Comparison of ENCODE assay signal across 1 cellular context in the genomic region with DNA sequence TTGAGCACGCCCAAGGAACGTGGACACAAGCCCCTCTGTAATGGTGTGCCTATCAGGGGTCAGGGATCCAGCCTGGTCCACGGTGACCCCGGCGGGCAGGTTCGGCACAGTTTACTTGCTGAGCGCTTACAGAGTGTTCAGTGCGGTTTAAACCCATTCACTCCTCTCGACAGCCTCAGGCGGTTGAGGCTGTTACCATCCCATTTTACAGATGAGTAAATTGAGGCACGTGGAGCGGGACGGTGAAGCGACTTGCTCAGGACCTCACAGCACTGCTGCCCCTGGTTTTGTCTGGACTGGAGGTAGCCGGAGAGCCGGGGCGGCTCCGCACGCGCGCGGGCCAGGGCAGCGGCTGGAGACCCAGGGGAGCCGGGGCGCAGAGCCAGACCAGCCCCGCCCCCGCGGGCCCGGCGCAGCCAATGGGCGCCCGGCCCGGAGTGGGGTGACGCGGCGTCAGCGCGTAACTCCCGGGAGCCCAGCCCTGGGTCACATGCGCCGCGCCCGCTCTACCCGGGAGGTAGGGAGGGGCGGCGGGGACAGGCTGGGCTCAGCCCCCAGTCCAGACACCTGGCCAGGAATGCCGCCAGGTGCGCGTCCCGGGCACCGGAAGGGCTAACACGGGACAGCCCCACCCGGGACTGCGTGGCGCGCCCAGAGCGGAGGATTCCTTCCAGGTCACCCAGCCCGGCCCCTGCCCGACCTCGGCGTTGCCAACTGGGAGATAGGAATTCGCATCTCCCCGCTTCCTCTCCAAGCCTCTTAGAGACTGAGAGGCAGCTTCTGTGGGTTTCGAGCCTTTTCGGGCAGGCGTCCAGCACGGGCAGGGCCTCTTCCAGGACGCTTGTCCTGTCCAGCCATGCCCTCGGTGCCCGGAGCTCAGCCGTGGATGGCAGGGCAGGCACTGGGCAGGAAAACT.
TF ChIP-seq lines count a peak whose summit lies in the region.

No MANE protein-coding gene starts in this region.

TF ChIP-seq in HepG2, 621 proteins besides CTCF, POLR2A, EP300 and RAD21 (continued from another document and continues in another):
- TF ChIP-seq HOMEZ (CRISPR knock-in tag; IDR thresholded peaks at IDR 0.05; ENCODE audit: low read depth) (peak; percentile 27), XRCC5 (optimal IDR thresholded peaks at IDR 0.05; ENCODE audit: low read length) (peak; percentile 29), ZNF598 (CRISPR knock-in tag; IDR thresholded peaks at IDR 0.05; ENCODE audit: borderline replicate concordance) (no peak), NFYB (CRISPR knock-in tag; IDR thresholded peaks at IDR 0.05) (peak; percentile 73), ATF7-NPFF (CRISPR knock-in tag; IDR thresholded peaks at IDR 0.05; ENCODE audit: low read depth) (peak; percentile 73), CCDC6 (CRISPR knock-in tag; IDR thresholded peaks at IDR 0.05) (peak; percentile 87; the same call in 1 of the 2 replicates), REL (CRISPR knock-in tag; conservative IDR thresholded peaks at IDR 0.05) (peak; percentile 87), PLRG1 (conservative IDR thresholded peaks at IDR 0.05) (no peak), ZSCAN21 (CRISPR knock-in tag; IDR thresholded peaks at IDR 0.05; ENCODE audit: borderline replicate concordance) (peak; percentile 88), ZNF703 (CRISPR knock-in tag; IDR thresholded peaks at IDR 0.05; ENCODE audit: borderline replicate concordance) (no peak), FOXC1 (CRISPR knock-in tag; IDR thresholded peaks at IDR 0.05; ENCODE audit: borderline replicate concordance) (peak; percentile 79; the same call in 1 of the 2 replicates), ZFP90 (CRISPR knock-in tag; IDR thresholded peaks at IDR 0.05; ENCODE audit: borderline replicate concordance) (no peak; the same call in 1 of the 2 replicates), ZKSCAN1 (IDR thresholded peaks at IDR 0.05; ENCODE audit: low read length) (0 out of 2 replicates have a peak, but pooled peaks have one; percentile 9), ZBTB7B (CRISPR knock-in tag; IDR thresholded peaks at IDR 0.05) (peak; percentile 76), ZBTB26 (CRISPR knock-in tag; IDR thresholded peaks at IDR 0.05; ENCODE audit: borderline replicate concordance) (peak; percentile 44; the same call in 1 of the 2 replicates), SPEN (CRISPR knock-in tag; IDR thresholded peaks at IDR 0.05; ENCODE audit: low read depth) (peak; percentile 89; the same call in 1 of the 2 replicates), ZSCAN20 (CRISPR knock-in tag; IDR thresholded peaks at IDR 0.05; ENCODE audit: borderline replicate concordance) (0 out of 2 replicates have a peak, but pooled peaks have one; percentile 35), ZNF747 (CRISPR knock-in tag; IDR thresholded peaks at IDR 0.05; ENCODE audit: borderline replicate concordance) (no peak), MIXL1 (CRISPR knock-in tag; IDR thresholded peaks at IDR 0.05) (peak; percentile 60), AGO2 (optimal IDR thresholded peaks at IDR 0.05; ENCODE audit: low read depth, low read length) (peak; percentile 71), THAP11 (CRISPR knock-in tag; IDR thresholded peaks at IDR 0.05) (peak; percentile 61; the same call in 1 of the 2 replicates), TIGD3 (CRISPR knock-in tag; IDR thresholded peaks at IDR 0.05; ENCODE audit: borderline replicate concordance) (no peak), ZNF639 (CRISPR knock-in tag; conservative IDR thresholded peaks at IDR 0.05) (peak; percentile 94), AKNA (CRISPR knock-in tag; IDR thresholded peaks at IDR 0.05; ENCODE audit: borderline replicate concordance) (no peak), ZNF225 (CRISPR knock-in tag; IDR thresholded peaks at IDR 0.05) (peak; percentile 60; the same call in 1 of the 2 replicates), YEATS2 (CRISPR knock-in tag; IDR thresholded peaks at IDR 0.05; ENCODE audit: borderline replicate concordance) (0 out of 2 replicates have a peak, but pooled peaks have one; percentile 16), GLMP (CRISPR knock-in tag; IDR thresholded peaks at IDR 0.05; ENCODE audit: borderline replicate concordance) (no peak), MXD1 (CRISPR knock-in tag; IDR thresholded peaks at IDR 0.05) (peak; percentile 91), ZFX (CRISPR knock-in tag; IDR thresholded peaks at IDR 0.05; ENCODE audit: low read depth) (peak; percentile 55; the same call in 1 of the 2 replicates), HNRNPL (IDR thresholded peaks at IDR 0.05; ENCODE audit: low read depth, low read length) (0 out of 2 replicates have a peak, but pooled peaks have one; percentile 74), TAF1 (CRISPR knock-in tag; IDR thresholded peaks at IDR 0.05) (peak; percentile 96), ASH2L (IDR thresholded peaks at IDR 0.05; ENCODE audit: insufficient read length, low read depth, low read length) (peak; percentile 51), ZNF816 (CRISPR knock-in tag; IDR thresholded peaks at IDR 0.05; ENCODE audit: borderline replicate concordance) (no peak)
- TF ChIP-seq, protein P1, sequence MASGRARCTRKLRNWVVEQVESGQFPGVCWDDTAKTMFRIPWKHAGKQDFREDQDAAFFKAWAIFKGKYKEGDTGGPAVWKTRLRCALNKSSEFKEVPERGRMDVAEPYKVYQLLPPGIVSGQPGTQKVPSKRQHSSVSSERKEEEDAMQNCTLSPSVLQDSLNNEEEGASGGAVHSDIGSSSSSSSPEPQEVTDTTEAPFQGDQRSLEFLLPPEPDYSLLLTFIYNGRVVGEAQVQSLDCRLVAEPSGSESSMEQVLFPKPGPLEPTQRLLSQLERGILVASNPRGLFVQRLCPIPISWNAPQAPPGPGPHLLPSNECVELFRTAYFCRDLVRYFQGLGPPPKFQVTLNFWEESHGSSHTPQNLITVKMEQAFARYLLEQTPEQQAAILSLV (CRISPR knock-in tag; IDR thresholded peaks at IDR 0.05; ENCODE audit: borderline replicate concordance), result peak; percentile 79; the same call in 1 of the 2 replicates
- TF ChIP-seq, protein P2, sequence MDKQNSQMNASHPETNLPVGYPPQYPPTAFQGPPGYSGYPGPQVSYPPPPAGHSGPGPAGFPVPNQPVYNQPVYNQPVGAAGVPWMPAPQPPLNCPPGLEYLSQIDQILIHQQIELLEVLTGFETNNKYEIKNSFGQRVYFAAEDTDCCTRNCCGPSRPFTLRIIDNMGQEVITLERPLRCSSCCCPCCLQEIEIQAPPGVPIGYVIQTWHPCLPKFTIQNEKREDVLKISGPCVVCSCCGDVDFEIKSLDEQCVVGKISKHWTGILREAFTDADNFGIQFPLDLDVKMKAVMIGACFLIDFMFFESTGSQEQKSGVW (CRISPR knock-in tag; IDR thresholded peaks at IDR 0.05; ENCODE audit: borderline replicate concordance), result no peak; the same call in 1 of the 2 replicates
- TF ChIP-seq, protein P3, sequence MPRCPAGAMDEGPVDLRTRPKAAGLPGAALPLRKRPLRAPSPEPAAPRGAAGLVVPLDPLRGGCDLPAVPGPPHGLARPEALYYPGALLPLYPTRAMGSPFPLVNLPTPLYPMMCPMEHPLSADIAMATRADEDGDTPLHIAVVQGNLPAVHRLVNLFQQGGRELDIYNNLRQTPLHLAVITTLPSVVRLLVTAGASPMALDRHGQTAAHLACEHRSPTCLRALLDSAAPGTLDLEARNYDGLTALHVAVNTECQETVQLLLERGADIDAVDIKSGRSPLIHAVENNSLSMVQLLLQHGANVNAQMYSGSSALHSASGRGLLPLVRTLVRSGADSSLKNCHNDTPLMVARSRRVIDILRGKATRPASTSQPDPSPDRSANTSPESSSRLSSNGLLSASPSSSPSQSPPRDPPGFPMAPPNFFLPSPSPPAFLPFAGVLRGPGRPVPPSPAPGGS (CRISPR knock-in tag; IDR thresholded peaks at IDR 0.05), result peak; percentile 82
- TF ChIP-seq, protein P4, sequence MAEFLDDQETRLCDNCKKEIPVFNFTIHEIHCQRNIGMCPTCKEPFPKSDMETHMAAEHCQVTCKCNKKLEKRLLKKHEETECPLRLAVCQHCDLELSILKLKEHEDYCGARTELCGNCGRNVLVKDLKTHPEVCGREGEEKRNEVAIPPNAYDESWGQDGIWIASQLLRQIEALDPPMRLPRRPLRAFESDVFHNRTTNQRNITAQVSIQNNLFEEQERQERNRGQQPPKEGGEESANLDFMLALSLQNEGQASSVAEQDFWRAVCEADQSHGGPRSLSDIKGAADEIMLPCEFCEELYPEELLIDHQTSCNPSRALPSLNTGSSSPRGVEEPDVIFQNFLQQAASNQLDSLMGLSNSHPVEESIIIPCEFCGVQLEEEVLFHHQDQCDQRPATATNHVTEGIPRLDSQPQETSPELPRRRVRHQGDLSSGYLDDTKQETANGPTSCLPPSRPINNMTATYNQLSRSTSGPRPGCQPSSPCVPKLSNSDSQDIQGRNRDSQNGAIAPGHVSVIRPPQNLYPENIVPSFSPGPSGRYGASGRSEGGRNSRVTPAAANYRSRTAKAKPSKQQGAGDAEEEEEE (CRISPR knock-in tag; IDR thresholded peaks at IDR 0.05; ENCODE audit: borderline replicate concordance), result no peak; the same call in 1 of the 2 replicates
